ENCODE assay signal across 8 cellular contexts in the genomic region with DNA sequence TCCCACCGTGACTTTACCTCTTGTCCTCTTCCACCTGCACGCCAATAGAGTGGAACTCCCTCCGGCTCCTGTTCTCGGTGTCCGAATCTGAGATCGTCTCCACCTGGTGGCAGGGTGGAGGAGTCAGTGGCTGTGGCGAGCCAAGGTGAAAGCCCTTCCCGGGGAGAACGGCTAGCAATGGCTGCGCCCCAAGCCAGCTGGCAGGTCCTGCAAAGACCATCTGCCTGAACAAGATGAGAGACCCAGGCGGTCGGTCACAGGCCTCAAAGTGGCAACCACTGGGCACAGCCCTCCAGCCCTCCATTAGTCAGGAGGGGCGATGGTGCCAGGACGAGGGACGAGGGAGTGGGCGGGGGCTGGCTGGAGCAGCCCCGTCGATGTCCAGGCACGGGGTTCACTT. TPM values are rescaled to one million over a fixed set of nuclear protein-coding genes. Genes with fewer than 3 reads are reported as not detected.
DNase-seq lines count a peak whose midpoint lies in the region; ATAC-seq and TF ChIP-seq lines count a peak whose summit lies in the region.
"Had no signal": no experiment of that assay in that cellular context is flagged by ENCODE, and none has a peak within 500 bp of the region (broad histone marks: within the 10 kb centered on the region; RNA-seq: fewer than 3 reads in every experiment).

No MANE protein-coding gene starts in this region.

- TF ChIP-seq CTCF in GM20000 (IDR thresholded peaks at IDR 0.05; ENCODE audit: extremely low read depth, missing control alignments): peak; percentile 12
- no peak for TF ChIP-seq CTCF in psoas muscle (IDR thresholded peaks at IDR 0.05)

- peak overlapping the region; percentile 70 for H3K9ac ChIP-seq in NT2/D1 (ENCODE audit: insufficient read length, low read depth)

- peaks cover 44% of the 10 kb centered on the region for H3K27me3 ChIP-seq in NT2/D1 (ENCODE audit: insufficient read depth, insufficient read length)
- peaks cover 11 to 60% (median 12%) of the 10 kb centered on the region in 3 donors for H3K27me3 ChIP-seq in psoas muscle (ENCODE audit: insufficient read depth in 3 of 3, low read length in 2 of 3)

- DNase-seq in GM20000 (ENCODE audit: low spot score) (peak; percentile 59), NT2/D1 (ENCODE audit: low read depth, low spot score) (peak; percentile 39), psoas muscle (no peak), SKM-1 (lab: John Stamatoyannopoulos, UW; ENCODE audit: unreplicated experiment) (no peak), NCI-H82 treated with DMSO at 0.1 percent for 48 hours (lab: John Stamatoyannopoulos, UW; ENCODE audit: unreplicated experiment) (no peak)
- DNase-seq: NCI-H526 had no signal

- H3K9me3 ChIP-seq in NT2/D1 (ENCODE audit: insufficient read depth, low read length) (peaks cover 12% of the 10 kb centered on the region), psoas muscle (no peaks in the 10 kb centered on the region)

- 13 to 18% (median 13%) methylated on average over 19 of the region's 19 CpGs for WGBS in psoas muscle, 3 donors

- H3K36me3 ChIP-seq in NT2/D1 (ENCODE audit: insufficient read depth, insufficient read length, low read length): no peaks in the 10 kb centered on the region
- H3K36me3 ChIP-seq in psoas muscle (ENCODE audit: insufficient read depth in 1 of 2, low read depth in 1 of 2): no peaks in the 10 kb centered on the region

- H3K27ac ChIP-seq in psoas muscle: no peak overlapping the region

- ATAC-seq in esophagus mucosa (peak; percentile 32), psoas muscle (no peak), GM21825 (IDR thresholded peaks at IDR 0.05; ENCODE audit: unreplicated experiment) (no peak)

- intact Hi-C loops in psoas muscle (cut with DNase I): no loop called here

- peaks cover 2% of the 10 kb centered on the region for H3K4me1 ChIP-seq in NT2/D1 (ENCODE audit: insufficient read depth, insufficient read length)
- H3K4me1 ChIP-seq in psoas muscle: no peaks in the 10 kb centered on the region

- H3K4me3 ChIP-seq in NT2/D1 (ENCODE audit: insufficient read length, low read depth): peak overlapping the region; percentile 55
- peak overlapping the region; percentile 47 for H3K4me3 ChIP-seq in psoas muscle

RNA-seq across cellular contexts. Expression of gene SMIM12, which starts 25.4 kb away (rescaled TPM):
- total RNA-seq in esophagus mucosa (40.4 TPM), psoas muscle (10 to 100 TPM; 17.9 to 66.5 (median 45.8) TPM)
- polyA plus RNA-seq in psoas muscle: 100 to 1,000 TPM in 2 of 3 donors, 10 to 100 TPM in 1; 59.2 to 140 (median 101) TPM

RNA-seq across cellular contexts. Expression of gene DLGAP3, which starts 44.5 kb away (rescaled TPM):
- total RNA-seq in esophagus mucosa (0.28 TPM), psoas muscle (under 1 TPM in 3 of 4 donors, not detected in 1; 0.08 to 0.44 (median 0.17) TPM)
- polyA plus RNA-seq in psoas muscle: under 1 TPM; 0.01 to 0.08 (median 0.03) TPM

Comparison
In these comparisons a context has a peak if more than half of its experiments do, and no peak if none do; other contexts are left out.
1. DNase-seq: peak in GM20000 (single experiment) and NT2/D1 (single experiment); none in psoas muscle (0 of 2), SKM-1 (single experiment) and NCI-H82 treated with DMSO at 0.1 percent for 48 hours (single experiment).